ENCODE assay signal across 15 cellular contexts in the genomic region with DNA sequence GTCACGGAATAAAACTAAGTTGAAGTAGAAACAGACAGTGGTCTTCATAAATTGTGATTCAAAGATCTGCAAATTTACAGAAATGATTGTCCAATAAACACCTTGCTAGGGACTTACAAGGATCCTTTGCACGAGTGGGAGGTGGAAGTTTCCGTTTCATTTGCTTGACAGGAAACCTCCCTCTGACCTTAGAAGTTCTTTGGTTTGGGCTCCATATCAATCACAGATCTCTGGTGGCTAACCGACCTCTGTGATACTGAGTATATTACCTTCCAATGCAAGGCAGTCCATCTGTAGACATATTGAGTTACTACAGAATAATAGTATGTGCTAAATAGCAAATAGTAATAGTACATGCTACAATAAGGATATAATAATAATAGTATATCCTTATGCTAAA. TPM values are rescaled to one million over a fixed set of nuclear protein-coding genes. Genes with fewer than 3 reads are reported as not detected.
A peak's percentile ranks its signal among the peaks of the same experiment; 100 is the strongest.
DNase-seq lines count a peak whose midpoint lies in the region; ATAC-seq lines count a peak whose summit lies in the region.
"Had no signal": no experiment of that assay in that cellular context is flagged by ENCODE, and none has a peak within 500 bp of the region (broad histone marks: within the 10 kb centered on the region; RNA-seq: fewer than 3 reads in every experiment).

No MANE protein-coding gene starts in this region.

- H3K27ac Mint-ChIP-seq in activated CD4-positive, alpha-beta memory T cell treated with anti-CD3 and anti-CD28 coated beads, Interleukin-2, amount 10 ng/mL, durations not matched to agents 7 days and 5 days = no peak overlapping the region
- H3K27ac Mint-ChIP-seq in immature natural killer cell = no peak overlapping the region
- H3K27ac Mint-ChIP-seq: neural progenitor cell had no signal

- peak; percentile 43 for DNase-seq in stimulated activated naive CD4-positive, alpha-beta T cell treated with Interleukin-2 at 50 U/mL for 16 hours (lab: John Stamatoyannopoulos, UW)
- no peak for DNase-seq in stimulated activated naive CD4-positive, alpha-beta T cell (lab: John Stamatoyannopoulos, UW)
- DNase-seq in activated CD4-positive, alpha-beta memory T cell treated with anti-CD3 and anti-CD28 coated beads, Interleukin-2, amount 10 ng/mL, durations not matched to agents 7 days and 5 days = peak; percentile 19
- DNase-seq in immature natural killer cell = peak; percentile 29 to 49 (median 35)
- DNase-seq in caudate nucleus (lab: John Stamatoyannopoulos, UW) = no peak
- no peak for DNase-seq in cerebellar nuclear complex (lab: John Stamatoyannopoulos, UW)
- DNase-seq in iPS-NIHi11 (ENCODE audit: low spot score) = no peak
- DNase-seq: body of pancreas; mammary epithelial cell; NK-92 treated with Interleukin-12 subunit alpha and Interleukin-12 subunit beta, amount 100 ng/mL, for 24 hours had no signal

- no peak for ATAC-seq in GM19397 (IDR thresholded peaks at IDR 0.05; ENCODE audit: unreplicated experiment)
- ATAC-seq: body of pancreas, Right ventricle myocardium inferior, sciatic nerve had no signal

- no peak overlapping the region for H3K27ac ChIP-seq in caudate nucleus (ENCODE audit: low read depth, low read length)
- H3K27ac ChIP-seq: body of pancreas, neural progenitor cell, tibial nerve had no signal

- no peak overlapping the region for H3K4me3 Mint-ChIP-seq in activated CD4-positive, alpha-beta memory T cell treated with anti-CD3 and anti-CD28 coated beads, Interleukin-2, amount 10 ng/mL, durations not matched to agents 7 days and 5 days
- H3K4me3 Mint-ChIP-seq in immature natural killer cell = peak overlapping the region in 4 of 5 donors; percentile 4 to 57 (median 49)
- H3K4me3 Mint-ChIP-seq: neural progenitor cell had no signal

- H3K27me3 Mint-ChIP-seq in activated CD4-positive, alpha-beta memory T cell treated with anti-CD3 and anti-CD28 coated beads, Interleukin-2, amount 10 ng/mL, durations not matched to agents 7 days and 5 days = peaks cover 8% of the 10 kb centered on the region
- H3K27me3 Mint-ChIP-seq in immature natural killer cell (ENCODE audit: low read depth in 3 of 3) = peaks cover 2 to 11% (median 2%) of the 10 kb centered on the region in 3 donors

- POLR2A ChIA-PET in activated CD4-positive, alpha-beta memory T cell treated with anti-CD3 and anti-CD28 coated beads, Interleukin-2, amount 10 ng/mL, durations not matched to agents 7 days and 5 days (lab: Charles Lee) = no interaction called here

- peaks cover 15% of the 10 kb centered on the region for H3K4me1 Mint-ChIP-seq in activated CD4-positive, alpha-beta memory T cell treated with anti-CD3 and anti-CD28 coated beads, Interleukin-2, amount 10 ng/mL, durations not matched to agents 7 days and 5 days
- H3K4me1 Mint-ChIP-seq in immature natural killer cell = peaks cover 27 to 28% of the 10 kb centered on the region in 2 donors

- no peaks in the 10 kb centered on the region for H3K36me3 Mint-ChIP-seq in activated CD4-positive, alpha-beta memory T cell treated with anti-CD3 and anti-CD28 coated beads, Interleukin-2, amount 10 ng/mL, durations not matched to agents 7 days and 5 days (ENCODE audit: low read depth)
- H3K36me3 Mint-ChIP-seq in immature natural killer cell = peaks cover 0 to 7% (median 0%) of the 10 kb centered on the region in 3 donors

- CTCF ChIA-PET in activated CD4-positive, alpha-beta memory T cell treated with anti-CD3 and anti-CD28 coated beads, Interleukin-2, amount 10 ng/mL, durations not matched to agents 7 days and 5 days (lab: Charles Lee) = no interaction called here

- H3K9me3 Mint-ChIP-seq in activated CD4-positive, alpha-beta memory T cell treated with anti-CD3 and anti-CD28 coated beads, Interleukin-2, amount 10 ng/mL, durations not matched to agents 7 days and 5 days = peaks cover 4% of the 10 kb centered on the region
- H3K9me3 Mint-ChIP-seq in immature natural killer cell = peaks cover 0 to 8% (median 2%) of the 10 kb centered on the region in 6 donors

RNA-seq across cellular contexts. Expression of a gene that starts 33.7 kb away (rescaled TPM):
- under 1 TPM in 1 of 2 experiments, not detected in 1; 0.03 TPM for total RNA-seq in activated CD4-positive, alpha-beta memory T cell treated with anti-CD3 and anti-CD28 coated beads, Interleukin-2, amount 10 ng/mL, durations not matched to agents 7 days and 5 days
- under 1 TPM in 1 of 3 donors, not detected in 2; 0.07 TPM for polyA plus RNA-seq in immature natural killer cell

Comparison
In these comparisons a context has a peak if more than half of its experiments do, and no peak if none do; other contexts are left out.
1. DNase-seq: peak in stimulated activated naive CD4-positive, alpha-beta T cell treated with Interleukin-2 at 50 U/mL for 16 hours (single experiment), activated CD4-positive, alpha-beta memory T cell treated with anti-CD3 and anti-CD28 coated beads, Interleukin-2, amount 10 ng/mL, durations not matched to agents 7 days and 5 days (single experiment) and immature natural killer cell (3 of 3); none in stimulated activated naive CD4-positive, alpha-beta T cell (0 of 6), caudate nucleus (0 of 61), cerebellar nuclear complex (0 of 2) and iPS-NIHi11 (single experiment).